ENCODE assay signal across 8 cellular contexts in genomic region chr20:32592022-32592421, GRCh38.
"Had no signal": no experiment of that assay in that cellular context is flagged by ENCODE, and none has a peak within 500 bp of the region (broad histone marks: within the 10 kb centered on the region; RNA-seq: fewer than 3 reads in every experiment).

No MANE protein-coding gene starts in this region.

- DNase-seq: GOT3, H7, HFFc6, IMR-90, KBM-7 had no signal

- H3K27ac ChIP-seq: HL-60 had no signal

- H3K4me1 ChIP-seq: HAP-1 had no signal

- H3K4me3 ChIP-seq: HAP-1 had no signal

- ATAC-seq: HCT116 had no signal

- H3K27ac Mint-ChIP-seq: HFFc6 had no signal

- H3K9me3 ChIP-seq: HAP-1 had no signal

- H3K36me3 ChIP-seq: HAP-1 had no signal

- H3K9me3 Mint-ChIP-seq: HFFc6 had no signal

- H3K4me3 Mint-ChIP-seq: HFFc6 had no signal
